2 cellular contexts compared by ENCODE assay signal in genomic region chr16:28835864-28836760, GRCh38.
TF ChIP-seq lines count a peak whose summit lies in the region.

No MANE protein-coding gene starts in this region.

TF ChIP-seq in GM23338, 12 proteins besides CTCF, POLR2A, EP300 and RAD21:
- TF ChIP-seq EZH2phosphoT487 (IDR thresholded peaks at IDR 0.05; ENCODE audit: unreplicated experiment) (no peak), EZH2 (IDR thresholded peaks at IDR 0.05; ENCODE audit: low read depth, unreplicated experiment) (no peak), POLR2AphosphoS5 (IDR thresholded peaks at IDR 0.05; ENCODE audit: low read depth) (no peak)
- TF ChIP-seq, protein P1, sequence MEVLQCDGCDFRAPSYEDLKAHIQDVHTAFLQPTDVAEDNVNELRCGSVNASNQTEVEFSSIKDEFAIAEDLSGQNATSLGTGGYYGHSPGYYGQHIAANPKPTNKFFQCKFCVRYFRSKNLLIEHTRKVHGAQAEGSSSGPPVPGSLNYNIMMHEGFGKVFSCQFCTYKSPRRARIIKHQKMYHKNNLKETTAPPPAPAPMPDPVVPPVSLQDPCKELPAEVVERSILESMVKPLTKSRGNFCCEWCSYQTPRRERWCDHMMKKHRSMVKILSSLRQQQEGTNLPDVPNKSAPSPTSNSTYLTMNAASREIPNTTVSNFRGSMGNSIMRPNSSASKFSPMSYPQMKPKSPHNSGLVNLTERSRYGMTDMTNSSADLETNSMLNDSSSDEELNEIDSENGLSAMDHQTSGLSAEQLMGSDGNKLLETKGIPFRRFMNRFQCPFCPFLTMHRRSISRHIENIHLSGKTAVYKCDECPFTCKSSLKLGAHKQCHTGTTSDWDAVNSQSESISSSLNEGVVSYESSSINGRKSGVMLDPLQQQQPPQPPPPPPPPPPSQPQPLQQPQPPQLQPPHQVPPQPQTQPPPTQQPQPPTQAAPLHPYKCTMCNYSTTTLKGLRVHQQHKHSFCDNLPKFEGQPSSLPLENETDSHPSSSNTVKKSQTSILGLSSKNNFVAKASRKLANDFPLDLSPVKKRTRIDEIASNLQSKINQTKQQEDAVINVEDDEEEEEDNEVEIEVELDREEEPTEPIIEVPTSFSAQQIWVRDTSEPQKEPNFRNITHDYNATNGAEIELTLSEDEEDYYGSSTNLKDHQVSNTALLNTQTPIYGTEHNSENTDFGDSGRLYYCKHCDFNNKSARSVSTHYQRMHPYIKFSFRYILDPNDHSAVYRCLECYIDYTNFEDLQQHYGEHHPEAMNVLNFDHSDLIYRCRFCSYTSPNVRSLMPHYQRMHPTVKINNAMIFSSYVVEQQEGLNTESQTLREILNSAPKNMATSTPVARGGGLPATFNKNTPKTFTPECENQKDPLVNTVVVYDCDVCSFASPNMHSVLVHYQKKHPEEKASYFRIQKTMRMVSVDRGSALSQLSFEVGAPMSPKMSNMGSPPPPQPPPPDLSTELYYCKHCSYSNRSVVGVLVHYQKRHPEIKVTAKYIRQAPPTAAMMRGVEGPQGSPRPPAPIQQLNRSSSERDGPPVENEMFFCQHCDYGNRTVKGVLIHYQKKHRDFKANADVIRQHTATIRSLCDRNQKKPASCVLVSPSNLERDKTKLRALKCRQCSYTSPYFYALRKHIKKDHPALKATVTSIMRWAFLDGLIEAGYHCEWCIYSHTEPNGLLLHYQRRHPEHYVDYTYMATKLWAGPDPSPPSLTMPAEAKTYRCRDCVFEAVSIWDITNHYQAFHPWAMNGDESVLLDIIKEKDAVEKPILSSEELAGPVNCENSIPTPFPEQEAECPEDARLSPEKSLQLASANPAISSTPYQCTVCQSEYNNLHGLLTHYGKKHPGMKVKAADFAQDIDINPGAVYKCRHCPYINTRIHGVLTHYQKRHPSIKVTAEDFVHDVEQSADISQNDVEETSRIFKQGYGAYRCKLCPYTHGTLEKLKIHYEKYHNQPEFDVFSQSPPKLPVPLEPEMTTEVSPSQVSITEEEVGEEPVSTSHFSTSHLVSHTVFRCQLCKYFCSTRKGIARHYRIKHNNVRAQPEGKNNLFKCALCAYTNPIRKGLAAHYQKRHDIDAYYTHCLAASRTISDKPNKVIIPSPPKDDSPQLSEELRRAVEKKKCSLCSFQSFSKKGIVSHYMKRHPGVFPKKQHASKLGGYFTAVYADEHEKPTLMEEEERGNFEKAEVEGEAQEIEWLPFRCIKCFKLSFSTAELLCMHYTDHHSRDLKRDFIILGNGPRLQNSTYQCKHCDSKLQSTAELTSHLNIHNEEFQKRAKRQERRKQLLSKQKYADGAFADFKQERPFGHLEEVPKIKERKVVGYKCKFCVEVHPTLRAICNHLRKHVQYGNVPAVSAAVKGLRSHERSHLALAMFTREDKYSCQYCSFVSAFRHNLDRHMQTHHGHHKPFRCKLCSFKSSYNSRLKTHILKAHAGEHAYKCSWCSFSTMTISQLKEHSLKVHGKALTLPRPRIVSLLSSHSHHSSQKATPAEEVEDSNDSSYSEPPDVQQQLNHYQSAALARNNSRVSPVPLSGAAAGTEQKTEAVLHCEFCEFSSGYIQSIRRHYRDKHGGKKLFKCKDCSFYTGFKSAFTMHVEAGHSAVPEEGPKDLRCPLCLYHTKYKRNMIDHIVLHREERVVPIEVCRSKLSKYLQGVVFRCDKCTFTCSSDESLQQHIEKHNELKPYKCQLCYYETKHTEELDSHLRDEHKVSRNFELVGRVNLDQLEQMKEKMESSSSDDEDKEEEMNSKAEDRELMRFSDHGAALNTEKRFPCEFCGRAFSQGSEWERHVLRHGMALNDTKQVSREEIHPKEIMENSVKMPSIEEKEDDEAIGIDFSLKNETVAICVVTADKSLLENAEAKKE (CRISPR knock-in tag; IDR thresholded peaks at IDR 0.05): no peak
TF ChIP-seq in GM23338: peak in this region for 0.

TF ChIP-seq in GM12878, 131 proteins besides CTCF, POLR2A, EP300 and RAD21:
- no peak for TF ChIP-seq FOXM1 (IDR thresholded peaks at IDR 0.05; ENCODE audit: low read depth, low read length)
- TF ChIP-seq SRF (IDR thresholded peaks at IDR 0.05; ENCODE audit: low read depth in 2 of 2, low read length in 2 of 2): no peak
- TF ChIP-seq ZBTB40 (IDR thresholded peaks at IDR 0.05; ENCODE audit: borderline replicate concordance): no peak
- no peak for TF ChIP-seq EZH2 (IDR thresholded peaks at IDR 0.05; ENCODE audit: borderline replicate concordance, control insufficient read depth, low read depth, low read length)
- TF ChIP-seq ATF7 (IDR thresholded peaks at IDR 0.05; ENCODE audit: low read depth): no peak
- TF ChIP-seq NRF1 (conservative IDR thresholded peaks at IDR 0.05; ENCODE audit: low read depth, low read length): no peak
- TF ChIP-seq NR2C1 (IDR thresholded peaks at IDR 0.05): no peak
- TF ChIP-seq STAT3 (IDR thresholded peaks at IDR 0.05; ENCODE audit: low read depth, low read length): no peak
- TF ChIP-seq MTA2 (IDR thresholded peaks at IDR 0.05; ENCODE audit: low read depth): no peak
- no peak for TF ChIP-seq ZNF622 (IDR thresholded peaks at IDR 0.05)
- TF ChIP-seq HCFC1 (IDR thresholded peaks at IDR 0.05; ENCODE audit: low read length): no peak
- TF ChIP-seq, protein P2, sequence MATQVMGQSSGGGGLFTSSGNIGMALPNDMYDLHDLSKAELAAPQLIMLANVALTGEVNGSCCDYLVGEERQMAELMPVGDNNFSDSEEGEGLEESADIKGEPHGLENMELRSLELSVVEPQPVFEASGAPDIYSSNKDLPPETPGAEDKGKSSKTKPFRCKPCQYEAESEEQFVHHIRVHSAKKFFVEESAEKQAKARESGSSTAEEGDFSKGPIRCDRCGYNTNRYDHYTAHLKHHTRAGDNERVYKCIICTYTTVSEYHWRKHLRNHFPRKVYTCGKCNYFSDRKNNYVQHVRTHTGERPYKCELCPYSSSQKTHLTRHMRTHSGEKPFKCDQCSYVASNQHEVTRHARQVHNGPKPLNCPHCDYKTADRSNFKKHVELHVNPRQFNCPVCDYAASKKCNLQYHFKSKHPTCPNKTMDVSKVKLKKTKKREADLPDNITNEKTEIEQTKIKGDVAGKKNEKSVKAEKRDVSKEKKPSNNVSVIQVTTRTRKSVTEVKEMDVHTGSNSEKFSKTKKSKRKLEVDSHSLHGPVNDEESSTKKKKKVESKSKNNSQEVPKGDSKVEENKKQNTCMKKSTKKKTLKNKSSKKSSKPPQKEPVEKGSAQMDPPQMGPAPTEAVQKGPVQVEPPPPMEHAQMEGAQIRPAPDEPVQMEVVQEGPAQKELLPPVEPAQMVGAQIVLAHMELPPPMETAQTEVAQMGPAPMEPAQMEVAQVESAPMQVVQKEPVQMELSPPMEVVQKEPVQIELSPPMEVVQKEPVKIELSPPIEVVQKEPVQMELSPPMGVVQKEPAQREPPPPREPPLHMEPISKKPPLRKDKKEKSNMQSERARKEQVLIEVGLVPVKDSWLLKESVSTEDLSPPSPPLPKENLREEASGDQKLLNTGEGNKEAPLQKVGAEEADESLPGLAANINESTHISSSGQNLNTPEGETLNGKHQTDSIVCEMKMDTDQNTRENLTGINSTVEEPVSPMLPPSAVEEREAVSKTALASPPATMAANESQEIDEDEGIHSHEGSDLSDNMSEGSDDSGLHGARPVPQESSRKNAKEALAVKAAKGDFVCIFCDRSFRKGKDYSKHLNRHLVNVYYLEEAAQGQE (IDR thresholded peaks at IDR 0.05; ENCODE audit: low read depth, low read length): no peak
- no peak for TF ChIP-seq PAX5 (IDR thresholded peaks at IDR 0.05; ENCODE audit: borderline replicate concordance, low read depth, low read length)
- TF ChIP-seq, protein P3, sequence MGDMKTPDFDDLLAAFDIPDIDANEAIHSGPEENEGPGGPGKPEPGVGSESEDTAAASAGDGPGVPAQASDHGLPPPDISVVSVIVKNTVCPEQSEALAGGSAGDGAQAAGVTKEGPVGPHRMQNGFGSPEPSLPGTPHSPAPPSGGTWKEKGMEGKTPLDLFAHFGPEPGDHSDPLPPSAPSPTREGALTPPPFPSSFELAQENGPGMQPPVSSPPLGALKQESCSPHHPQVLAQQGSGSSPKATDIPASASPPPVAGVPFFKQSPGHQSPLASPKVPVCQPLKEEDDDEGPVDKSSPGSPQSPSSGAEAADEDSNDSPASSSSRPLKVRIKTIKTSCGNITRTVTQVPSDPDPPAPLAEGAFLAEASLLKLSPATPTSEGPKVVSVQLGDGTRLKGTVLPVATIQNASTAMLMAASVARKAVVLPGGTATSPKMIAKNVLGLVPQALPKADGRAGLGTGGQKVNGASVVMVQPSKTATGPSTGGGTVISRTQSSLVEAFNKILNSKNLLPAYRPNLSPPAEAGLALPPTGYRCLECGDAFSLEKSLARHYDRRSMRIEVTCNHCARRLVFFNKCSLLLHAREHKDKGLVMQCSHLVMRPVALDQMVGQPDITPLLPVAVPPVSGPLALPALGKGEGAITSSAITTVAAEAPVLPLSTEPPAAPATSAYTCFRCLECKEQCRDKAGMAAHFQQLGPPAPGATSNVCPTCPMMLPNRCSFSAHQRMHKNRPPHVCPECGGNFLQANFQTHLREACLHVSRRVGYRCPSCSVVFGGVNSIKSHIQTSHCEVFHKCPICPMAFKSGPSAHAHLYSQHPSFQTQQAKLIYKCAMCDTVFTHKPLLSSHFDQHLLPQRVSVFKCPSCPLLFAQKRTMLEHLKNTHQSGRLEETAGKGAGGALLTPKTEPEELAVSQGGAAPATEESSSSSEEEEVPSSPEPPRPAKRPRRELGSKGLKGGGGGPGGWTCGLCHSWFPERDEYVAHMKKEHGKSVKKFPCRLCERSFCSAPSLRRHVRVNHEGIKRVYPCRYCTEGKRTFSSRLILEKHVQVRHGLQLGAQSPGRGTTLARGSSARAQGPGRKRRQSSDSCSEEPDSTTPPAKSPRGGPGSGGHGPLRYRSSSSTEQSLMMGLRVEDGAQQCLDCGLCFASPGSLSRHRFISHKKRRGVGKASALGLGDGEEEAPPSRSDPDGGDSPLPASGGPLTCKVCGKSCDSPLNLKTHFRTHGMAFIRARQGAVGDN (IDR thresholded peaks at IDR 0.05): no peak
- no peak for TF ChIP-seq ATF3 (IDR thresholded peaks at IDR 0.05; ENCODE audit: borderline replicate concordance, extremely low read depth, low read depth, low read length)
- TF ChIP-seq RB1 (IDR thresholded peaks at IDR 0.05; ENCODE audit: borderline replicate concordance): no peak
- no peak for TF ChIP-seq TCF7 (IDR thresholded peaks at IDR 0.05; ENCODE audit: borderline replicate concordance)
- no peak for TF ChIP-seq ZNF592 (IDR thresholded peaks at IDR 0.05)
- no peak for TF ChIP-seq HDAC2 (IDR thresholded peaks at IDR 0.05)
- TF ChIP-seq, protein P4, sequence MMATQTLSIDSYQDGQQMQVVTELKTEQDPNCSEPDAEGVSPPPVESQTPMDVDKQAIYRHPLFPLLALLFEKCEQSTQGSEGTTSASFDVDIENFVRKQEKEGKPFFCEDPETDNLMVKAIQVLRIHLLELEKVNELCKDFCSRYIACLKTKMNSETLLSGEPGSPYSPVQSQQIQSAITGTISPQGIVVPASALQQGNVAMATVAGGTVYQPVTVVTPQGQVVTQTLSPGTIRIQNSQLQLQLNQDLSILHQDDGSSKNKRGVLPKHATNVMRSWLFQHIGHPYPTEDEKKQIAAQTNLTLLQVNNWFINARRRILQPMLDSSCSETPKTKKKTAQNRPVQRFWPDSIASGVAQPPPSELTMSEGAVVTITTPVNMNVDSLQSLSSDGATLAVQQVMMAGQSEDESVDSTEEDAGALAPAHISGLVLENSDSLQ (IDR thresholded peaks at IDR 0.05): no peak
